ENCODE assay signal across 22 cellular contexts in genomic region chr16:19008770-19009169, GRCh38. TPM values are rescaled to one million over a fixed set of nuclear protein-coding genes. Genes with fewer than 3 reads are reported as not detected.
DNase-seq lines count a peak whose midpoint lies in the region; ATAC-seq and TF ChIP-seq lines count a peak whose summit lies in the region.
"Had no signal": no experiment of that assay in that cellular context is flagged by ENCODE, and none has a peak within 500 bp of the region (broad histone marks: within the 10 kb centered on the region; RNA-seq: fewer than 3 reads in every experiment).

No MANE protein-coding gene starts in this region.

- no peak for ATAC-seq in CD8-positive, alpha-beta T cell
- no peak for ATAC-seq in HG03095 (IDR thresholded peaks at IDR 0.05; ENCODE audit: unreplicated experiment)
- ATAC-seq: heart right ventricle; psoas muscle; stimulated activated memory B cell treated with anti-CD40 and anti-IgM and Interleukin-4, amounts not matched to agents 10 μg/mL and 1 μg/mL and 100 μg/mL, for 72 hours had no signal

- TF ChIP-seq POLR2A in breast epithelium (IDR thresholded peaks at IDR 0.05): no peak

- peaks cover 7% of the 10 kb centered on the region for H3K36me3 Mint-ChIP-seq in MCF 10A (ENCODE audit: insufficient read depth, unreplicated experiment)
- H3K36me3 Mint-ChIP-seq in CD8-positive, alpha-beta T cell: no peaks in the 10 kb centered on the region
- H3K36me3 Mint-ChIP-seq: stimulated activated memory B cell treated with anti-CD40 and anti-IgM and Interleukin-4, amounts not matched to agents 10 μg/mL and 1 μg/mL and 100 μg/mL, for 72 hours had no signal

- H3K27me3 Mint-ChIP-seq in MCF 10A (ENCODE audit: insufficient read depth, unreplicated experiment): no peaks in the 10 kb centered on the region
- H3K27me3 Mint-ChIP-seq in CD8-positive, alpha-beta T cell (ENCODE audit: low read depth): no peaks in the 10 kb centered on the region

- H3K9me3 ChIP-seq in breast epithelium: peaks cover 8 to 9% of the 10 kb centered on the region in 2 donors
- no peaks in the 10 kb centered on the region for H3K9me3 ChIP-seq in CD8-positive, alpha-beta T cell (ENCODE audit: low read length)
- H3K9me3 ChIP-seq: transverse colon had no signal

- H3K4me3 ChIP-seq in breast epithelium (no peak overlapping the region), fibroblast of the aortic adventitia (ENCODE audit: low read depth, low read length) (no peak overlapping the region)
- H3K4me3 ChIP-seq in CD8-positive, alpha-beta T cell (ENCODE audit: low read depth, low read length): no peak overlapping the region
- H3K4me3 ChIP-seq: heart right ventricle, psoas muscle, transverse colon had no signal

- DNase-seq in MCF 10A (ENCODE audit: unreplicated experiment) (peak; percentile 42), breast epithelium (ENCODE audit: low spot score in 2 of 2) (no peak), fibroblast of the aortic adventitia (ENCODE audit: low read depth) (peak; percentile 64), HT-29 (ENCODE audit: low spot score) (no peak), kidney glomerular epithelial cell (lab: John Stamatoyannopoulos, UW) (no peak)
- DNase-seq in CD8-positive, alpha-beta T cell: no peak
- DNase-seq: 8988T; activated CD8-positive, alpha-beta memory T cell treated with anti-CD3 and anti-CD28 coated beads, Interleukin-2, amount 50 U/mL, for 4 hours; activated gamma-delta T cell treated with Interleukin-2 at 50 U/mL for 16 hours; dermis blood vessel endothelial cell; erythroblast; heart right ventricle; midbrain; MM.1S; NCI-H2029 treated with DMSO at 0.1 percent for 48 hours; NCI-H510A treated with DMSO at 0.1 percent for 48 hours; psoas muscle; T-helper 9 cell; transverse colon had no signal

- BruUV-seq in MCF 10A (replicated peaks; lab: Mats Ljungman, UMichigan): no TSS peak

- H3K27ac ChIP-seq in breast epithelium (no peak overlapping the region), angular gyrus (ENCODE audit: low read depth, low read length) (peak overlapping the region; percentile 64)
- H3K27ac ChIP-seq in CD8-positive, alpha-beta T cell (ENCODE audit: low read depth, low read length): no peak overlapping the region
- H3K27ac ChIP-seq: heart right ventricle, psoas muscle, transverse colon had no signal

- TF ChIP-seq CTCF in MCF 10A (IDR thresholded peaks at IDR 0.05; ENCODE audit: unreplicated experiment) (no peak), breast epithelium (IDR thresholded peaks at IDR 0.05) (no peak), fibroblast of the aortic adventitia (IDR thresholded peaks at IDR 0.05; ENCODE audit: insufficient read depth, low read length) (no peak)
- TF ChIP-seq CTCF in CD8-positive, alpha-beta T cell (IDR thresholded peaks at IDR 0.05): no peak

- POLR2A ChIA-PET in MCF 10A (lab: Yijun Ruan, JAX): interaction anchor here (0.6 to 2.9 kb wide), 9 partner anchors 9 to 130 kb away, joined by 3 to 26 read pairs (median 5); partner anchors contain the start of genes COQ7 and TMC7
- POLR2A ChIA-PET in CD8-positive, alpha-beta T cell (lab: Charles Lee): no interaction called here

- H3K27ac Mint-ChIP-seq in MCF 10A (ENCODE audit: low read depth, unreplicated experiment): peak overlapping the region; percentile 70
- no peak overlapping the region for H3K27ac Mint-ChIP-seq in CD8-positive, alpha-beta T cell
- H3K27ac Mint-ChIP-seq: stimulated activated memory B cell treated with anti-CD40 and anti-IgM and Interleukin-4, amounts not matched to agents 10 μg/mL and 1 μg/mL and 100 μg/mL, for 72 hours had no signal

- intact Hi-C loops in MCF 10A (cut with micrococcal nuclease) (no loop called here), breast epithelium (cut with DNase I; ENCODE audit: low total_unique reads) (no loop called here)
- intact Hi-C loops in CD8-positive, alpha-beta T cell (cut with DNase I, micrococcal nuclease): no loop called here

- peaks cover 24% of the 10 kb centered on the region for H3K4me1 Mint-ChIP-seq in MCF 10A (ENCODE audit: insufficient read depth, unreplicated experiment)
- no peaks in the 10 kb centered on the region for H3K4me1 Mint-ChIP-seq in CD8-positive, alpha-beta T cell (ENCODE audit: low read depth)
- H3K4me1 Mint-ChIP-seq: stimulated activated memory B cell treated with anti-CD40 and anti-IgM and Interleukin-4, amounts not matched to agents 10 μg/mL and 1 μg/mL and 100 μg/mL, for 72 hours had no signal

- CTCF ChIA-PET in MCF 10A (lab: Yijun Ruan, JAX): interaction anchor here (1.0 to 3.9 kb wide), 6 partner anchors 10 to 64 kb away, joined by 3 to 41 read pairs (median 6); partner anchors contain the start of gene TMC7
- CTCF ChIA-PET in CD8-positive, alpha-beta T cell (lab: Charles Lee): interaction anchor here (1.4 kb wide), 1 partner anchor 39 kb away, joined by 6 read pairs; no protein-coding TSS in a partner anchor

- no peaks in the 10 kb centered on the region for H3K4me1 ChIP-seq in breast epithelium
- H3K4me1 ChIP-seq in CD8-positive, alpha-beta T cell (ENCODE audit: insufficient read depth, low read length): no peaks in the 10 kb centered on the region
- H3K4me1 ChIP-seq: psoas muscle had no signal

- no peaks in the 10 kb centered on the region for H3K9me3 Mint-ChIP-seq in MCF 10A (ENCODE audit: unreplicated experiment)
- H3K9me3 Mint-ChIP-seq in CD8-positive, alpha-beta T cell: peaks cover 7% of the 10 kb centered on the region
- H3K9me3 Mint-ChIP-seq: stimulated activated memory B cell treated with anti-CD40 and anti-IgM and Interleukin-4, amounts not matched to agents 10 μg/mL and 1 μg/mL and 100 μg/mL, for 72 hours had no signal

- no peak overlapping the region for H3K4me3 Mint-ChIP-seq in MCF 10A (ENCODE audit: unreplicated experiment)
- no peak overlapping the region for H3K4me3 Mint-ChIP-seq in CD8-positive, alpha-beta T cell
- H3K4me3 Mint-ChIP-seq: stimulated activated memory B cell treated with anti-CD40 and anti-IgM and Interleukin-4, amounts not matched to agents 10 μg/mL and 1 μg/mL and 100 μg/mL, for 72 hours had no signal

- H3K36me3 ChIP-seq in breast epithelium: no peaks in the 10 kb centered on the region
- H3K36me3 ChIP-seq in CD8-positive, alpha-beta T cell (ENCODE audit: insufficient read depth, low read length): no peaks in the 10 kb centered on the region
- H3K36me3 ChIP-seq: transverse colon had no signal

- no peaks in the 10 kb centered on the region for H3K27me3 ChIP-seq in breast epithelium
- no peaks in the 10 kb centered on the region for H3K27me3 ChIP-seq in CD8-positive, alpha-beta T cell (ENCODE audit: insufficient read depth, low read length)
- H3K27me3 ChIP-seq: heart right ventricle, transverse colon had no signal

RNA-seq across cellular contexts. Expression of gene TMC7, which starts 25.0 kb away (rescaled TPM):
- total RNA-seq in MCF 10A (2022): 4.1 and 6.0 TPM in 2 replicates
- total RNA-seq in breast epithelium: 1 to 10 TPM in 1 of 3 donors, under 1 TPM in 2; 0.64 to 1.3 (median 0.73) TPM
- 0.41 and 1.5 TPM in 2 replicates for total RNA-seq in fibroblast of the aortic adventitia (ENCODE audit: low replicate concordance)
- total RNA-seq in HT-29 (2014; rRNA removed; shearing (Covaris generic)): 3.4 and 4.9 TPM in 2 replicates
- total RNA-seq in CD8-positive, alpha-beta T cell: not detected

RNA-seq across cellular contexts. Expression of gene COQ7, which starts 58.6 kb away (rescaled TPM):
- total RNA-seq in MCF 10A (2022): 19.0 and 21.4 TPM in 2 replicates
- 10 to 100 TPM; 13.8 to 20.2 (median 16.4) TPM for total RNA-seq in breast epithelium
- 8.0 and 12.7 TPM in 2 replicates for total RNA-seq in fibroblast of the aortic adventitia (ENCODE audit: low replicate concordance)
- total RNA-seq in HT-29 (2014; rRNA removed; shearing (Covaris generic)): 34.5 and 36.6 TPM in 2 replicates
- 10 to 100 TPM; 10.9 to 11.7 TPM for total RNA-seq in CD8-positive, alpha-beta T cell

Comparison
In these comparisons a context has a peak if more than half of its experiments do, and no peak if none do; other contexts are left out.
1. DNase-seq: peak in MCF 10A (single experiment) and fibroblast of the aortic adventitia (single experiment); none in breast epithelium (0 of 2), HT-29 (single experiment), CD8-positive, alpha-beta T cell (0 of 7) and kidney glomerular epithelial cell (single experiment).